In the genomic region with DNA sequence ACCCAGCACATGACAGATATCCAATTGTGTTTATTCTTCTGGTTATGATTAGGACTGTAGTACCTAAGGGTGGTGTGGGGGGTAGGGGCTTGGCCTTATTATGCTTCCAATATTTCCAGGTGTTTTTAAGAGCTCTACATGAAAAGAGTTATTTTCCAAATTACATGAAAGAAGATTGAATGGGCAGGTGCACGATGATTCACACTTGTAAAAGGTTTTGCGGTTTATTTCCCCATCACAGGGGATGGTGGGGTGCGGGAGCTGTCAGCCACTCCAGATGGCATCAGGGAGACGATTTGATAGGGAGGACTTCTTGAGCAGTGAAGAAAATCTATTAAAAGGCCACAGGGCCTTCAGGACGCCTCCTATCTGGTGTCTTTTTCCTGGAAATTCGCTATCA, we compare ENCODE assay signal across 20 cellular contexts. TPM values are rescaled to one million over a fixed set of nuclear protein-coding genes. Genes with fewer than 3 reads are reported as not detected.
DNase-seq lines count a peak whose midpoint lies in the region; ATAC-seq, FAIRE-seq and TF ChIP-seq lines count a peak whose summit lies in the region.
"Had no signal": no experiment of that assay in that cellular context is flagged by ENCODE, and none has a peak within 500 bp of the region (broad histone marks: within the 10 kb centered on the region; RNA-seq: fewer than 3 reads in every experiment).

No MANE protein-coding gene starts in this region.

- H3K9me3 ChIP-seq in PC-3 (ENCODE audit: low read length): no peaks in the 10 kb centered on the region

- CTCF ChIA-PET in PC-3 (lab: Charles Lee): interaction anchor here (0.6 kb wide), 1 partner anchor 81 kb away, joined by 4 read pairs; no protein-coding TSS in a partner anchor

- H3K4me3 ChIP-seq in PC-3 (ENCODE audit: low read length): no peak overlapping the region

- H3K36me3 ChIP-seq in PC-3 (ENCODE audit: low read depth, low read length): no peaks in the 10 kb centered on the region

- no peaks in the 10 kb centered on the region for H3K79me2 ChIP-seq in PC-3 (ENCODE audit: low read length)

- H2AFZ ChIP-seq in PC-3 (ENCODE audit: low read length): no peak overlapping the region

- H3K27me3 ChIP-seq in PC-3 (ENCODE audit: low read length): no peaks in the 10 kb centered on the region

- H3K9ac ChIP-seq in PC-3 (ENCODE audit: low read length): no peak overlapping the region

- no peaks in the 10 kb centered on the region for H4K20me1 ChIP-seq in PC-3 (ENCODE audit: low read length)

- TF ChIP-seq CTCF in PC-3 (conservative IDR thresholded peaks at IDR 0.05; ENCODE audit: low read depth, low read length) (no peak), omental fat pad (IDR thresholded peaks at IDR 0.05) (no peak)

- peak; percentile 32 for FAIRE-seq in urothelium cell line (lab: Jason Lieb, UNC)
- FAIRE-seq: H54, HepG2 had no signal

- H3K4me1 ChIP-seq in PC-3 (ENCODE audit: insufficient read depth, low read length): peaks cover 27% of the 10 kb centered on the region

- no TSS peak for BruUV-seq in PC-3 (replicated peaks; lab: Mats Ljungman, UMichigan)

- intact Hi-C loops in PC-3 (cut with micrococcal nuclease): no loop called here

- DNase-seq in NCI-H2227 (lab: John Stamatoyannopoulos, UW; ENCODE audit: unreplicated experiment) (peak; percentile 8), NCI-H2227 treated with DMSO at 0.1 percent for 48 hours (lab: John Stamatoyannopoulos, UW) (no peak), NCI-H187 treated with DMSO at 0.1 percent for 48 hours (lab: John Stamatoyannopoulos, UW) (peak; percentile 95), PC-3 (peak; percentile 52), urothelium cell line (ENCODE audit: low spot score) (no peak), HCEC 1CT (no peak), omental fat pad (ENCODE audit: low spot score) (no peak)
- DNase-seq: 8988T; DMS79 treated with DMSO at 0.1 percent for 48 hours; HFFc6; KG1; NCI-H1930; NCI-H226; NCI-H524 treated with DMSO at 0.1 percent for 48 hours; NK-92 treated with Interleukin-12 subunit alpha and Interleukin-12 subunit beta, amount 100 ng/mL, for 24 hours; SIG-M5 had no signal

- no peaks in the 10 kb centered on the region for H3F3A ChIP-seq in PC-3 (ENCODE audit: low read length, unreplicated experiment)

- no peaks in the 10 kb centered on the region for H3K9me2 ChIP-seq in PC-3 (replicated peaks; ENCODE audit: low read length)

- no peak overlapping the region for H3K4me2 ChIP-seq in PC-3 (ENCODE audit: low read length)

- POLR2A ChIA-PET in PC-3 (lab: Charles Lee; ENCODE audit: unreplicated experiment): no interaction called here

- H3K27ac ChIP-seq in PC-3 (ENCODE audit: low read length): no peak overlapping the region

- ATAC-seq in PC-3 (no peak), GM18861 (IDR thresholded peaks at IDR 0.05; ENCODE audit: unreplicated experiment) (no peak), omental fat pad (ENCODE audit: low FRiP score) (no peak)
- ATAC-seq: HepG2 had no signal

RNA-seq across cellular contexts. Expression of a gene that starts 15.1 kb away (rescaled TPM):
- 13.9 and 20.8 TPM in 2 replicates for total RNA-seq in PC-3 (2014; rRNA removed)
- total RNA-seq in omental fat pad: 10 to 100 TPM in 2 of 4 donors, 1 to 10 TPM in 2; 1.3 to 30.2 (median 8.0) TPM
- total RNA-seq: HepG2; T-helper 1 cell treated with Interleukin-12 subunit alpha and Interleukin-12 subunit beta and Interleukin-4 antibody, amounts not matched to agents 30 ng/mL and 1 ng/mL, for 36 hours had no signal

Comparison
In these comparisons a context has a peak if more than half of its experiments do, and no peak if none do; other contexts are left out.
1. DNase-seq: peak in NCI-H2227 (single experiment), NCI-H187 treated with DMSO at 0.1 percent for 48 hours (single experiment) and PC-3 (single experiment); none in NCI-H2227 treated with DMSO at 0.1 percent for 48 hours (single experiment), urothelium cell line (single experiment), HCEC 1CT (single experiment) and omental fat pad (single experiment).